In the genomic region with DNA sequence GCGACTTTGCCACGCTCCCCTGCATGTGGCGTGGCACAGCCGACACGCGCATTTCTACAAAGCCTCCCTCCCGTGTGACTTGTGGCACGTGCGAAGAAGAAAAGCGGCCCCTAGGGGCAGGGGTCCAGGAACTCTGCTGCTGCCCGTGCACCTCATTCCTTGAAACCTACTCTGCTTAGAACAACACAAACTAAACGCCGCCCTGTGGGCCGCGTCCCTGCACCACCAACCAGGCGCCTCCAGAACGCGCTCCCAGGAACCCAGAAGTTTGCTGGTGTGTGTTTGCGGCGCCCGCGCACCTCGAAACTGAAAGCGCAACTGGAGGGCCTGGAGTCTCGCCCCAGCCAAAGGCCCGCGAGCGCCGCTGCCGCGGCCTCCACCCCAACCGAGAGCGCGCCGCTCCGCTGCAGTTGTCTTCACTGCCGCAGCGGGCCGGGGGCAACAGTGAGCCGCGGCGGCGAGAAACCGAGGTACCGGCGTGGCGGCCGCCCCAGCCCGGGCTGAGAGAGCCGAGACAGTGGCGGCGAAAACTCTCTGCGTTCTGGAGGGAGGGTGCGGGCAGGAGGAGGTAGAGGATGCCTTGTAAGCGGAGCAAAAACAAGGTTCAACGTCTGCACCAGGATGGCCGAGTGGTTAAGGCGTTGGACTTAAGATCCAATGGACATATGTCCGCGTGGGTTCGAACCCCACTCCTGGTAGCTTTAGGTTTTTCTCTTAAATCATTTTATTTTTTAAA, we compare ENCODE assay signal across 8 cellular contexts.
DNase-seq lines count a peak whose midpoint lies in the region; ATAC-seq and TF ChIP-seq lines count a peak whose summit lies in the region.

No MANE protein-coding gene starts in this region.

- H3K27ac ChIP-seq in OCI-LY7 (ENCODE audit: low read depth, low read length, poor library complexity, severe bottlenecking) (peak overlapping the region; percentile 78), epithelial cell of prostate (peak overlapping the region; percentile 78)

- CTCF ChIA-PET in OCI-LY7 (lab: Charles Lee; ENCODE audit: unreplicated experiment), result interaction anchor here (0.6 kb wide), 1 partner anchor 1768 kb away, joined by 4 read pairs; no protein-coding TSS in a partner anchor

- H3K36me3 Mint-ChIP-seq in IgD-negative memory B cell, result peaks cover 4% of the 10 kb centered on the region

- peak overlapping the region; percentile 100 for H3K27ac Mint-ChIP-seq in IgD-negative memory B cell

- H3K4me3 ChIP-seq in OCI-LY7 (ENCODE audit: low read depth, low read length, poor library complexity, severe bottlenecking) (peak overlapping the region; percentile 68), mucosa of descending colon (peak overlapping the region; percentile 51)

- peaks cover 17% of the 10 kb centered on the region for H3K4me1 ChIP-seq in OCI-LY7 (ENCODE audit: insufficient read depth, low read length, poor library complexity, severe bottlenecking)
- H3K4me1 ChIP-seq in mucosa of descending colon (ENCODE audit: low read depth), result peaks cover 11% of the 10 kb centered on the region

- H3K79me2 ChIP-seq in OCI-LY7 (ENCODE audit: insufficient read depth, low read depth, low read length), result no peaks in the 10 kb centered on the region

- ATAC-seq in GM21576 (IDR thresholded peaks at IDR 0.05; ENCODE audit: unreplicated experiment) (peak; percentile 88), mucosa of descending colon (peak; percentile 95)

- intact Hi-C loops in OCI-LY7 (cut with micrococcal nuclease; ENCODE audit: unreplicated experiment) (loop anchor here (1.0 to 10.0 kb wide), 9 partner anchors 65 to 1589 kb away; a partner anchor contains a TSS), mucosa of descending colon (cut with DNase I, micrococcal nuclease) (loop anchor here (5.0 to 10.0 kb wide), 2 partner anchors 69 to 109 kb away; a partner anchor contains a TSS)

- POLR2A ChIA-PET in OCI-LY7 (lab: Charles Lee), result interaction anchor here (0.6 to 1.0 kb wide), 4 partner anchors 62 to 372 kb away, joined by 3 to 5 read pairs (median 4); no protein-coding TSS in a partner anchor

- H4K20me1 ChIP-seq in OCI-LY7 (ENCODE audit: insufficient read depth, low read length), result no peaks in the 10 kb centered on the region

- H3K9me3 Mint-ChIP-seq in IgD-negative memory B cell, result peaks cover 0 to 7% (median 2%) of the 10 kb centered on the region in 3 donors

- H3K9me3 ChIP-seq in OCI-LY7 (ENCODE audit: low read length) (no peaks in the 10 kb centered on the region), mucosa of descending colon (no peaks in the 10 kb centered on the region)

- peak overlapping the region; percentile 74 for H3K4me2 ChIP-seq in OCI-LY7 (ENCODE audit: low read length)

- peak overlapping the region; percentile 85 to 98 (median 94) for H3K4me3 Mint-ChIP-seq in IgD-negative memory B cell

- no peaks in the 10 kb centered on the region for H3K9me2 ChIP-seq in OCI-LY7 (ENCODE audit: insufficient read depth, low read length)

- peak; percentile 94 for DNase-seq in DMS53 (lab: John Stamatoyannopoulos, UW)
- peak; percentile 93 for DNase-seq in OCI-LY7 (ENCODE audit: low spot score)
- DNase-seq in activated T-cell treated with anti-CD3 and anti-CD28 coated beads for 48 hours (ENCODE audit: low read depth), result peak; percentile 88
- DNase-seq in epithelial cell of prostate (ENCODE audit: low read depth, low spot score), result peak; percentile 86
- DNase-seq in mucosa of descending colon, result peak; percentile 95 to 96 (median 96)
- peak; percentile 80 to 86 for DNase-seq in stimulated activated CD8-positive, alpha-beta memory T cell treated with anti-CD3 and anti-CD28 coated beads, Interleukin-4, amount 100 ng/mL, for 1 hour (ENCODE audit: low read depth in 2 of 2, low spot score in 1 of 2)

- TSS peak; percentile 60 for BruUV-seq in OCI-LY7 (replicated peaks; lab: Mats Ljungman, UMichigan)

- peak overlapping the region; percentile 93 for H2AFZ ChIP-seq in OCI-LY7 (ENCODE audit: low read length)

- peak; percentile 76 for TF ChIP-seq CTCF in OCI-LY7 (conservative IDR thresholded peaks at IDR 0.05; ENCODE audit: low read length)
- peak; percentile 54 for TF ChIP-seq CTCF in mucosa of descending colon (IDR thresholded peaks at IDR 0.05)

- H3K36me3 ChIP-seq in OCI-LY7 (ENCODE audit: insufficient read depth, low read length) (no peaks in the 10 kb centered on the region), mucosa of descending colon (ENCODE audit: low read depth) (no peaks in the 10 kb centered on the region)

- peaks cover 3% of the 10 kb centered on the region for H3K27me3 Mint-ChIP-seq in IgD-negative memory B cell

- peaks cover 12 to 30% (median 29%) of the 10 kb centered on the region in 3 donors for H3K4me1 Mint-ChIP-seq in IgD-negative memory B cell

Comparison
In these comparisons a context has a peak if more than half of its experiments do, and no peak if none do; other contexts are left out.
1. Peak in every context shown above with its lines: DNase-seq, ATAC-seq, H3K4me3 ChIP-seq and H3K27ac ChIP-seq.